In the genomic region with DNA sequence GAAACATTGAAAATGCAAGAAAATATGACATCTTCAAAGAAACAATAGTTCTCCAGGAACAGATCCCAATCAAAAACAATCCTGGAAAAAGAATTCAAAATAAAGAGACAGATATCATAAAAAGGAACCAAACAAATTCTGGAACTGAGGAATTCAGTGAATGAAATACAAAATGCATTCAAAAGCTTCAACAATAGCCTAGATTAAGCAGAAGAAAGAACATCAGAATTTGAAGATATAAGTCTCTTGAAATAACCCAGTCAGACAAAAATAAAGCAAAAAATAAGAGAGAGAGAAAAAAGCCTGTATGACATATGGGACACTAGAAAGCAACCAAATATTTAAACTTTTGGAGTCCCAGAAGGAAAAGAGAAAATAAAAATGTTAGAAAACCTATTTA, we compare ENCODE assay signal across 36 cellular contexts.
"Had no signal": no experiment of that assay in that cellular context is flagged by ENCODE, and none has a peak within 500 bp of the region (broad histone marks: within the 10 kb centered on the region; RNA-seq: fewer than 3 reads in every experiment).

No MANE protein-coding gene starts in this region.

- H3K4me3 ChIP-seq: MG63 had no signal

- H3K9me3 ChIP-seq: MG63 had no signal

- H3K27me3 ChIP-seq: MG63 had no signal

- DNase-seq: Karpas-422, Kasumi-1, MG63, MM.1S, MV-4-11, NCI-H1048, NCI-H1092, NCI-H1092 treated with DMSO at 0.1 percent for 48 hours, NCI-H1105, NCI-H1105 treated with DMSO at 0.1 percent for 48 hours, NCI-H1417, NCI-H1417 treated with DMSO at 0.1 percent for 48 hours, NCI-H1436, NCI-H1436 treated with DMSO at 0.1 percent for 48 hours, NCI-H146, NCI-H1694, NCI-H1694 treated with DMSO at 0.1 percent for 48 hours, NCI-H187, NCI-H187 treated with DMSO at 0.1 percent for 48 hours, NCI-H1930, NCI-H2029, NCI-H2029 treated with DMSO at 0.1 percent for 48 hours, NCI-H2081, NCI-H2081 treated with DMSO at 0.1 percent for 48 hours, NCI-H2107, NCI-H2171, NCI-H2171 treated with DMSO at 0.1 percent for 48 hours, NCI-H2227 treated with DMSO at 0.1 percent for 48 hours, NCI-H226, NCI-H345, NCI-H446, NCI-H446 treated with DMSO at 0.1 percent for 48 hours, NCI-H510A, NCI-H510A treated with DMSO at 0.1 percent for 48 hours, NCI-H524, NCI-H524 treated with DMSO at 0.1 percent for 48 hours had no signal

- H3K36me3 ChIP-seq: MG63 had no signal
